25 cellular contexts compared by ENCODE assay signal in genomic region chr10:34189830-34190229, GRCh38.
"Had no signal": no experiment of that assay in that cellular context is flagged by ENCODE, and none has a peak within 500 bp of the region (broad histone marks: within the 10 kb centered on the region; RNA-seq: fewer than 3 reads in every experiment).

No MANE protein-coding gene starts in this region.

- H3K4me3 ChIP-seq: colonic mucosa, esophagus squamous epithelium, gastrocnemius medialis, heart left ventricle, hepatocyte, left lung, lower lobe of right lung had no signal

- H3K4me3 Mint-ChIP-seq: central memory CD8-positive, alpha-beta T cell; dendritic cell treated with granulocyte-macrophage colony-stimulating factor and Interleukin-4, amounts not matched to agents 40 ng/mL and 50 ng/mL, for 4 days; effector memory CD8-positive, alpha-beta T cell; endodermal cell; immature natural killer cell had no signal

- H3K4me2 ChIP-seq: hepatocyte had no signal

- H3K36me3 ChIP-seq: colonic mucosa, esophagus squamous epithelium, gastrocnemius medialis, heart left ventricle, left lung, lower lobe of right lung had no signal

- H3K27ac Mint-ChIP-seq: dendritic cell treated with granulocyte-macrophage colony-stimulating factor and Interleukin-4, amounts not matched to agents 40 ng/mL and 50 ng/mL, for 4 days; effector memory CD8-positive, alpha-beta T cell; endodermal cell; immature natural killer cell had no signal

- ATAC-seq: effector memory CD8-positive, alpha-beta T cell; esophagus mucosa; gastrocnemius medialis; heart left ventricle; left lung; left ventricle myocardium superior; lower lobe of right lung had no signal

- H3K36me3 Mint-ChIP-seq: immature natural killer cell had no signal

- H3K27ac ChIP-seq: colonic mucosa, epithelial cell of prostate, esophagus squamous epithelium, gastrocnemius medialis, heart left ventricle, hepatocyte, left lung, lower lobe of right lung had no signal

- H3K4me1 Mint-ChIP-seq: central memory CD8-positive, alpha-beta T cell; immature natural killer cell had no signal

- H2AFZ ChIP-seq: hepatocyte had no signal

- H3K27me3 ChIP-seq: colonic mucosa, esophagus squamous epithelium, gastrocnemius medialis, heart left ventricle, hepatocyte, left lung had no signal

- H3K9me3 Mint-ChIP-seq: central memory CD8-positive, alpha-beta T cell; dendritic cell treated with granulocyte-macrophage colony-stimulating factor and Interleukin-4, amounts not matched to agents 40 ng/mL and 50 ng/mL, for 4 days; endodermal cell had no signal

- H3K9me3 ChIP-seq: colonic mucosa, esophagus squamous epithelium, gastrocnemius medialis, heart left ventricle, left lung, lower lobe of right lung had no signal

- H3K27me3 Mint-ChIP-seq: dendritic cell treated with granulocyte-macrophage colony-stimulating factor and Interleukin-4, amounts not matched to agents 40 ng/mL and 50 ng/mL, for 4 days had no signal

- DNase-seq: cerebellar nuclear complex; colonic mucosa; cortex of kidney; effector CD8-positive, alpha-beta T cell; effector memory CD8-positive, alpha-beta T cell; endodermal cell; erythroblast; esophagus squamous epithelium; foreskin fibroblast; gastrocnemius medialis; heart left ventricle; hypothalamus; immature natural killer cell; islet precursor cell; kidney; kidney glomerular epithelial cell; left lung; left ventricle myocardium superior; lower lobe of right lung; midbrain had no signal

- H3K4me1 ChIP-seq: colonic mucosa had no signal
